ENCODE assay signal across 8 cellular contexts in genomic region chr4:174714393-174715211, GRCh38.
DNase-seq lines count a peak whose midpoint lies in the region; ATAC-seq and TF ChIP-seq lines count a peak whose summit lies in the region.

No MANE protein-coding gene starts in this region.

- peak; percentile 67 for TF ChIP-seq RAD21 in SK-N-SH (IDR thresholded peaks at IDR 0.05; ENCODE audit: low read length)

- H3F3A ChIP-seq in SK-N-SH (replicated peaks; ENCODE audit: insufficient read depth): no peaks in the 10 kb centered on the region

- H3K9me3 ChIP-seq in SK-N-SH: no peaks in the 10 kb centered on the region

- no peak for DNase-seq in AG04449 (ENCODE audit: low read depth, low spot score)
- DNase-seq in EH (ENCODE audit: low read depth): peak; percentile 39
- peak; percentile 34 for DNase-seq in HT1080 (ENCODE audit: low read depth)
- peak; percentile 60 for DNase-seq in SK-N-SH
- DNase-seq in fibroblast of peridontal ligament (ENCODE audit: extremely low read depth): peak; percentile 64
- no peak for DNase-seq in retinal pigment epithelial cell (ENCODE audit: low read depth)
- DNase-seq in omental fat pad (ENCODE audit: low spot score): no peak

- WGBS in SK-N-SH (ENCODE audit: low lambda C conversion rate): 21% methylated on average over 8 of the region's 8 CpGs

- TF ChIP-seq CTCF in AG04449 (IDR thresholded peaks at IDR 0.05; ENCODE audit: insufficient read depth, low read length, missing control alignments): peak; percentile 52
- TF ChIP-seq CTCF in SK-N-SH (IDR thresholded peaks at IDR 0.05): peak; percentile 77
- TF ChIP-seq CTCF in retinal pigment epithelial cell (conservative IDR thresholded peaks at IDR 0.05; ENCODE audit: low read depth, low read length): peak; percentile 84
- no peak for TF ChIP-seq CTCF in omental fat pad (IDR thresholded peaks at IDR 0.05)

- no peak overlapping the region for H2AFZ ChIP-seq in SK-N-SH (ENCODE audit: low read depth)

- H3K27ac ChIP-seq in SK-N-SH (ENCODE audit: low read depth in 2 of 2, low read length in 1 of 2): no peak overlapping the region

- H3K79me2 ChIP-seq in SK-N-SH (ENCODE audit: insufficient read depth): no peaks in the 10 kb centered on the region

- H3K4me3 ChIP-seq in AG04449 (ENCODE audit: low read depth, low read length): no peak overlapping the region
- no peak overlapping the region; a peak in 1 of 4 replicates for H3K4me3 ChIP-seq in SK-N-SH (ENCODE audit: low read depth in 2 of 2, low read length in 1 of 2)
- no peak overlapping the region for H3K4me3 ChIP-seq in retinal pigment epithelial cell (ENCODE audit: low read length)

- H3K9me2 ChIP-seq in SK-N-SH: no peaks in the 10 kb centered on the region

- POLR2A ChIA-PET in AG04449 (lab: Yijun Ruan, JAX) (no interaction called here), SK-N-SH (lab: Yijun Ruan, JAX) (no interaction called here)

- H3K4me2 ChIP-seq in SK-N-SH: no peak overlapping the region

- H4K20me1 ChIP-seq in SK-N-SH (ENCODE audit: insufficient read depth): no peaks in the 10 kb centered on the region

- H3K27me3 ChIP-seq in SK-N-SH (ENCODE audit: insufficient read depth): no peaks in the 10 kb centered on the region; the same call in 1 of the 2 replicates

- no peaks in the 10 kb centered on the region for H3K36me3 ChIP-seq in SK-N-SH (replicated peaks in 1 of 2; ENCODE audit: control insufficient read depth in 1 of 2, insufficient read depth in 2 of 2, low read length in 1 of 2)

- no peak for TF ChIP-seq EP300 in SK-N-SH (IDR thresholded peaks at IDR 0.05; ENCODE audit: borderline replicate concordance in 1 of 2, low read depth in 1 of 2, low read length in 1 of 2)

- no peaks in the 10 kb centered on the region for H3K4me1 ChIP-seq in SK-N-SH (ENCODE audit: control insufficient read depth in 1 of 2, insufficient read depth in 2 of 2, low read depth in 1 of 2, low read length in 1 of 2)

- no peak overlapping the region for H3K9ac ChIP-seq in SK-N-SH

- CTCF ChIA-PET in AG04449 (lab: Yijun Ruan, JAX): interaction anchor here (1.0 to 1.4 kb wide), 6 partner anchors 53 to 824 kb away, joined by 3 read pairs; no protein-coding TSS in a partner anchor
- CTCF ChIA-PET in SK-N-SH (lab: Yijun Ruan, JAX): interaction anchor here (0.8 to 3.5 kb wide), 10 partner anchors 10 to 362 kb away, joined by 3 to 16 read pairs (median 4); no protein-coding TSS in a partner anchor

- ATAC-seq in GM21723 (IDR thresholded peaks at IDR 0.05; ENCODE audit: unreplicated experiment) (peak; percentile 96), omental fat pad (ENCODE audit: low FRiP score) (no peak)

TF ChIP-seq in SK-N-SH, 30 proteins besides CTCF, POLR2A, EP300 and RAD21:
- TF ChIP-seq REST (IDR thresholded peaks at IDR 0.05; ENCODE audit: low read depth, low read length) (no peak), SMC3 (IDR thresholded peaks at IDR 0.05; ENCODE audit: low read depth, low read length) (peak; percentile 50)
TF ChIP-seq in SK-N-SH: peak in this region for 1.

Comparison
In these comparisons a context has a peak if more than half of its experiments do, and no peak if none do; other contexts are left out.
1. DNase-seq: peak in EH (single experiment), HT1080 (single experiment), SK-N-SH (single experiment) and fibroblast of peridontal ligament (single experiment); none in AG04449 (single experiment), retinal pigment epithelial cell (single experiment) and omental fat pad (single experiment).
2. CTCF ChIP-seq: peak in AG04449 (single experiment), SK-N-SH (single experiment) and retinal pigment epithelial cell (single experiment); none in omental fat pad (0 of 3).